In the genomic region with DNA sequence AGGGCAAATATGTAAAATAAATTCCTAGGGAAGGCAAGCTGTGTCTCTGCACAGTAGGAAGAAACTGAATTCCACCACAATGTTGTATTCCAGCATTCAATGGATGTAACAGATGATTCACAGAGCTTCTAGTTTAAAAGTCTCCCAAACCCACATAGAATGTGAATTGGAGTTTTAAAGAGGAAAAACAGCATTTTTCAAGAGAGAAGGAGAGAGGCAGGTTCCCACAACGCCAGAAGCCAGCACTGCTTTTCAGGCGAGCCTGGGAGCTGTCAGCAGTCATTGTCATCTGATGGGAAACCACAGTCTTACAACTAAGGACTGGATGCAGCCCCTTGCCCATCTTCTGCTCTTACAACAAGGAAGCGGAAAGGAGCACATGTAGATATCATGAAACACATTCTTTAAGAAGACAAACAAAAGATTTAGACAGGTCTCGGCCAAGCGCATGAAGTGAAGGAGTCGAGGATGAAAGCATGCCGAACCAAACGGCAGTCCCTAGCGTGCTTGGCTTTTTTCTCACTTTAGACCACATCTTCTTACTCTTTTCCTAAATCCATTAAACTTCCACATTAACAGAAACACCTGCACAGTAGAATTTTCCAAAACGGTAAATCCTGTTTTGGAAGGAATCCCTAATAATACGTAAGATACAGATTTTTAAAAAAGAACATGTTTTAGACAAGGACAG, we compare ENCODE assay signal across 1 cellular context.
TF ChIP-seq lines count a peak whose summit lies in the region.

No MANE protein-coding gene starts in this region.

TF ChIP-seq in SK-N-SH treated with all-trans-retinoic acid at 6 μM for 48 hours, 23 proteins besides CTCF, POLR2A, EP300 and RAD21 (continued from another document):
- no peak for TF ChIP-seq BACH2 (CRISPR knock-in tag; IDR thresholded peaks at IDR 0.05; ENCODE audit: borderline replicate concordance)
- TF ChIP-seq ARNTL (CRISPR knock-in tag; IDR thresholded peaks at IDR 0.05; ENCODE audit: borderline replicate concordance, low read depth), result no peak
- no peak for TF ChIP-seq ZFP30 (CRISPR knock-in tag; IDR thresholded peaks at IDR 0.05)
- TF ChIP-seq, protein P1, sequence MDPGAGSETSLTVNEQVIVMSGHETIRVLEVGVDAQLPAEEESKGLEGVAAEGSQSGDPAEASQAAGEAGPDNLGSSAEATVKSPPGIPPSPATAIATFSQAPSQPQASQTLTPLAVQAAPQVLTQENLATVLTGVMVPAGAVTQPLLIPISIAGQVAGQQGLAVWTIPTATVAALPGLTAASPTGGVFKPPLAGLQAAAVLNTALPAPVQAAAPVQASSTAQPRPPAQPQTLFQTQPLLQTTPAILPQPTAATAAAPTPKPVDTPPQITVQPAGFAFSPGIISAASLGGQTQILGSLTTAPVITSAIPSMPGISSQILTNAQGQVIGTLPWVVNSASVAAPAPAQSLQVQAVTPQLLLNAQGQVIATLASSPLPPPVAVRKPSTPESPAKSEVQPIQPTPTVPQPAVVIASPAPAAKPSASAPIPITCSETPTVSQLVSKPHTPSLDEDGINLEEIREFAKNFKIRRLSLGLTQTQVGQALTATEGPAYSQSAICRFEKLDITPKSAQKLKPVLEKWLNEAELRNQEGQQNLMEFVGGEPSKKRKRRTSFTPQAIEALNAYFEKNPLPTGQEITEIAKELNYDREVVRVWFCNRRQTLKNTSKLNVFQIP (CRISPR knock-in tag; IDR thresholded peaks at IDR 0.05; ENCODE audit: borderline replicate concordance, low read depth), result no peak
- TF ChIP-seq, protein P2, sequence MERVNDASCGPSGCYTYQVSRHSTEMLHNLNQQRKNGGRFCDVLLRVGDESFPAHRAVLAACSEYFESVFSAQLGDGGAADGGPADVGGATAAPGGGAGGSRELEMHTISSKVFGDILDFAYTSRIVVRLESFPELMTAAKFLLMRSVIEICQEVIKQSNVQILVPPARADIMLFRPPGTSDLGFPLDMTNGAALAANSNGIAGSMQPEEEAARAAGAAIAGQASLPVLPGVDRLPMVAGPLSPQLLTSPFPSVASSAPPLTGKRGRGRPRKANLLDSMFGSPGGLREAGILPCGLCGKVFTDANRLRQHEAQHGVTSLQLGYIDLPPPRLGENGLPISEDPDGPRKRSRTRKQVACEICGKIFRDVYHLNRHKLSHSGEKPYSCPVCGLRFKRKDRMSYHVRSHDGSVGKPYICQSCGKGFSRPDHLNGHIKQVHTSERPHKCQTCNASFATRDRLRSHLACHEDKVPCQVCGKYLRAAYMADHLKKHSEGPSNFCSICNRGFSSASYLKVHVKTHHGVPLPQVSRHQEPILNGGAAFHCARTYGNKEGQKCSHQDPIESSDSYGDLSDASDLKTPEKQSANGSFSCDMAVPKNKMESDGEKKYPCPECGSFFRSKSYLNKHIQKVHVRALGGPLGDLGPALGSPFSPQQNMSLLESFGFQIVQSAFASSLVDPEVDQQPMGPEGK (CRISPR knock-in tag; IDR thresholded peaks at IDR 0.05; ENCODE audit: borderline replicate concordance), result no peak
- TF ChIP-seq SNAI2 (CRISPR knock-in tag; IDR thresholded peaks at IDR 0.05), result no peak
- TF ChIP-seq GLIS3 (CRISPR knock-in tag; IDR thresholded peaks at IDR 0.05), result no peak
- TF ChIP-seq ZC3H10 (CRISPR knock-in tag; IDR thresholded peaks at IDR 0.05), result no peak
